In the genomic region with DNA sequence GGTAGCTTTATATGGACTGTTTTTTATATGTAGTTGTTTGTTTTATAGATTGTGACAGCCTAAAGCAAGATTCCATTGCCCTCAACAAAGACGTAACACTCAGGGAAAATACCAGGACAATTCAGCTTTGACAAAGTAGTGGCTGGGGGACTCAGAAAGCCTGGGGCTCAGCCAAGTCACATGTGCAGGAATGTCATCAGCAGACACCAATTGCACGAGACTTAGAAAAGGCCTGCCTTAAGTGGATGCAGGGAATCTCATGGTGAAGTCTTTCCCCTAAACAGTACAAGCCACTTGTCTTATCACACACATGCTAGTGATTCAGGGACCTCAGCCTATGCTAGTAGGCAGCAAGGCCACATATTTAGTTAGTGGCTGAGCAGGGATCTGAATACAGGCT, we compare ENCODE assay signal across 16 cellular contexts.
DNase-seq lines count a peak whose midpoint lies in the region; ATAC-seq and TF ChIP-seq lines count a peak whose summit lies in the region.
"Had no signal": no experiment of that assay in that cellular context is flagged by ENCODE, and none has a peak within 500 bp of the region (broad histone marks: within the 10 kb centered on the region; RNA-seq: fewer than 3 reads in every experiment).

No MANE protein-coding gene starts in this region.

- POLR2A ChIA-PET in BJ (lab: Charles Lee) (interaction anchor here (0.8 kb wide), 1 partner anchor 81 kb away, joined by 3 read pairs; no protein-coding TSS in a partner anchor), SK-N-SH (lab: Yijun Ruan, JAX) (no interaction called here)

- TF ChIP-seq CTCF in BJ (IDR thresholded peaks at IDR 0.05; ENCODE audit: insufficient read depth, low read depth, low read length) = no peak
- TF ChIP-seq CTCF in SK-N-SH (IDR thresholded peaks at IDR 0.05) = no peak
- no peak for TF ChIP-seq CTCF in omental fat pad (IDR thresholded peaks at IDR 0.05)
- no peak for TF ChIP-seq CTCF in upper lobe of left lung (IDR thresholded peaks at IDR 0.05)

- no peaks in the 10 kb centered on the region for H3K9me2 ChIP-seq in SK-N-SH

- H3K4me3 ChIP-seq in BJ (ENCODE audit: low read depth, low read length) = no peak overlapping the region
- H3K4me3 ChIP-seq in SK-N-SH (ENCODE audit: low read depth in 2 of 2, low read length in 1 of 2) = no peak overlapping the region
- no peak overlapping the region for H3K4me3 ChIP-seq in upper lobe of left lung
- H3K4me3 ChIP-seq: SK-N-MC had no signal

- no peak for TF ChIP-seq RAD21 in SK-N-SH (IDR thresholded peaks at IDR 0.05; ENCODE audit: low read length)

- H2AFZ ChIP-seq in SK-N-SH (ENCODE audit: low read depth) = no peak overlapping the region; the same call in 1 of the 2 replicates

- H3K79me2 ChIP-seq in SK-N-SH (ENCODE audit: insufficient read depth) = no peaks in the 10 kb centered on the region

- peak; percentile 84 for DNase-seq in BJ (ENCODE audit: low read depth)
- peak; percentile 9 for DNase-seq in SK-N-SH
- peak; percentile 67 for DNase-seq in left cardiac atrium
- no peak for DNase-seq in omental fat pad (ENCODE audit: low spot score)
- DNase-seq in NCI-H1417 (lab: John Stamatoyannopoulos, UW) = no peak
- no peak for DNase-seq in upper lobe of left lung
- no peak for DNase-seq in glomerular visceral epithelial cell (ENCODE audit: extremely low spot score)
- DNase-seq: activated gamma-delta T cell treated with Interleukin-2 at 50 U/mL for 16 hours; effector memory CD8-positive, alpha-beta T cell; glutamatergic neuron; NCI-H2107; NK-92 treated with Interleukin-12 subunit alpha and Interleukin-12 subunit beta, amount 100 ng/mL, for 24 hours; small intestine had no signal

- TF ChIP-seq POLR2A in upper lobe of left lung (IDR thresholded peaks at IDR 0.05) = no peak

- H3K4me2 ChIP-seq in SK-N-SH = no peak overlapping the region

- H3K36me3 ChIP-seq in BJ (ENCODE audit: control insufficient read depth, insufficient read depth, low read length) (no peaks in the 10 kb centered on the region), SK-N-SH (replicated peaks in 1 of 2; ENCODE audit: control insufficient read depth in 1 of 2, insufficient read depth in 2 of 2, low read length in 1 of 2) (no peaks in the 10 kb centered on the region), upper lobe of left lung (no peaks in the 10 kb centered on the region)
- H3K36me3 ChIP-seq: neutrophil had no signal

- peaks cover 27% of the 10 kb centered on the region for H3F3A ChIP-seq in SK-N-SH (replicated peaks; ENCODE audit: insufficient read depth)

- H3K9ac ChIP-seq in SK-N-SH = no peak overlapping the region

- H3K9me3 ChIP-seq in SK-N-SH = no peaks in the 10 kb centered on the region
- no peaks in the 10 kb centered on the region for H3K9me3 ChIP-seq in upper lobe of left lung
- H3K9me3 ChIP-seq: neutrophil had no signal

- CTCF ChIA-PET in BJ (lab: Yijun Ruan, JAX) (interaction anchor here (0.6 to 1.3 kb wide), 2 partner anchors 27 to 155 kb away, joined by 3 read pairs; no protein-coding TSS in a partner anchor), SK-N-SH (lab: Yijun Ruan, JAX) (interaction anchor here (0.7 to 1.3 kb wide), 3 partner anchors 9 to 382 kb away, joined by 3 read pairs; no protein-coding TSS in a partner anchor)

- H3K27me3 ChIP-seq in BJ (ENCODE audit: control insufficient read depth, insufficient read depth, low read length) (no peaks in the 10 kb centered on the region), SK-N-SH (ENCODE audit: insufficient read depth) (no peaks in the 10 kb centered on the region), upper lobe of left lung (no peaks in the 10 kb centered on the region)

- ATAC-seq in left cardiac atrium (peak; percentile 44 to 91), omental fat pad (ENCODE audit: low FRiP score) (peak; percentile 54), HG02840 (IDR thresholded peaks at IDR 0.05; ENCODE audit: low FRiP score, unreplicated experiment) (no peak), upper lobe of left lung (ENCODE audit: low FRiP score in 2 of 2) (no peak)
- ATAC-seq: effector memory CD8-positive, alpha-beta T cell had no signal

- intact Hi-C loops in left cardiac atrium (cut with DNase I) = loop anchor here in 1 of 2 donors (10.0 kb wide), 1 partner anchor 296 kb away; no protein-coding TSS in a partner anchor

- WGBS in SK-N-SH (ENCODE audit: low lambda C conversion rate) = 34% methylated on average over 2 of the region's 2 CpGs
- 41 to 83% methylated on average over 2 of the region's 2 CpGs for WGBS in upper lobe of left lung, 2 donors

- H3K27ac ChIP-seq in SK-N-SH (ENCODE audit: low read depth in 2 of 2, low read length in 1 of 2) (peak overlapping the region; percentile 12 to 50; a peak in 3 of 4 replicates), upper lobe of left lung (no peak overlapping the region)
- H3K27ac ChIP-seq: neutrophil, SK-N-MC had no signal

- TF ChIP-seq EP300 in SK-N-SH (IDR thresholded peaks at IDR 0.05; ENCODE audit: borderline replicate concordance in 1 of 2, low read depth in 1 of 2, low read length in 1 of 2) (no peak), upper lobe of left lung (IDR thresholded peaks at IDR 0.05) (no peak)

- no peaks in the 10 kb centered on the region for H4K20me1 ChIP-seq in SK-N-SH (ENCODE audit: insufficient read depth)

- peaks cover 5 to 37% of the 10 kb centered on the region in 2 experiments for H3K4me1 ChIP-seq in SK-N-SH (ENCODE audit: control insufficient read depth in 1 of 2, insufficient read depth in 2 of 2, low read depth in 1 of 2, low read length in 1 of 2)
- no peaks in the 10 kb centered on the region for H3K4me1 ChIP-seq in upper lobe of left lung

TF ChIP-seq in SK-N-SH, 30 proteins besides CTCF, POLR2A, EP300 and RAD21:
- TF ChIP-seq TCF12 (IDR thresholded peaks at IDR 0.05) (0 out of 2 replicates have a peak, but pooled peaks have one; percentile 23), ZBTB33 (IDR thresholded peaks at IDR 0.05; ENCODE audit: borderline replicate concordance, low read depth) (no peak)
- TF ChIP-seq, protein P1, sequence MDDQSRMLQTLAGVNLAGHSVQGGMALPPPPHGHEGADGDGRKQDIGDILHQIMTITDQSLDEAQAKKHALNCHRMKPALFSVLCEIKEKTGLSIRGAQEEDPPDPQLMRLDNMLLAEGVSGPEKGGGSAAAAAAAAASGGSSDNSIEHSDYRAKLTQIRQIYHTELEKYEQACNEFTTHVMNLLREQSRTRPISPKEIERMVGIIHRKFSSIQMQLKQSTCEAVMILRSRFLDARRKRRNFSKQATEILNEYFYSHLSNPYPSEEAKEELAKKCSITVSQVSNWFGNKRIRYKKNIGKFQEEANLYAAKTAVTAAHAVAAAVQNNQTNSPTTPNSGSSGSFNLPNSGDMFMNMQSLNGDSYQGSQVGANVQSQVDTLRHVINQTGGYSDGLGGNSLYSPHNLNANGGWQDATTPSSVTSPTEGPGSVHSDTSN (IDR thresholded peaks at IDR 0.05) = 0 out of 2 replicates have a peak, but pooled peaks have one; percentile 6
- TF ChIP-seq, protein P2, sequence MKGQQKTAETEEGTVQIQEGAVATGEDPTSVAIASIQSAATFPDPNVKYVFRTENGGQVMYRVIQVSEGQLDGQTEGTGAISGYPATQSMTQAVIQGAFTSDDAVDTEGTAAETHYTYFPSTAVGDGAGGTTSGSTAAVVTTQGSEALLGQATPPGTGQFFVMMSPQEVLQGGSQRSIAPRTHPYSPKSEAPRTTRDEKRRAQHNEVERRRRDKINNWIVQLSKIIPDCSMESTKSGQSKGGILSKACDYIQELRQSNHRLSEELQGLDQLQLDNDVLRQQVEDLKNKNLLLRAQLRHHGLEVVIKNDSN (IDR thresholded peaks at IDR 0.05; ENCODE audit: borderline replicate concordance, low read depth) = peak; percentile 64; the same call in 1 of the 2 replicates

Comparison
In these comparisons a context has a peak if more than half of its experiments do, and no peak if none do; other contexts are left out.
1. DNase-seq: peak in BJ (single experiment), SK-N-SH (single experiment) and left cardiac atrium (single experiment); none in omental fat pad (single experiment), NCI-H1417 (0 of 3), upper lobe of left lung (0 of 2) and glomerular visceral epithelial cell (single experiment).
2. H3K27ac ChIP-seq: peak in SK-N-SH (2 of 2); none in upper lobe of left lung (0 of 4).
3. ATAC-seq: peak in left cardiac atrium (2 of 2) and omental fat pad (single experiment); none in HG02840 (single experiment) and upper lobe of left lung (0 of 2).